In the genomic region with DNA sequence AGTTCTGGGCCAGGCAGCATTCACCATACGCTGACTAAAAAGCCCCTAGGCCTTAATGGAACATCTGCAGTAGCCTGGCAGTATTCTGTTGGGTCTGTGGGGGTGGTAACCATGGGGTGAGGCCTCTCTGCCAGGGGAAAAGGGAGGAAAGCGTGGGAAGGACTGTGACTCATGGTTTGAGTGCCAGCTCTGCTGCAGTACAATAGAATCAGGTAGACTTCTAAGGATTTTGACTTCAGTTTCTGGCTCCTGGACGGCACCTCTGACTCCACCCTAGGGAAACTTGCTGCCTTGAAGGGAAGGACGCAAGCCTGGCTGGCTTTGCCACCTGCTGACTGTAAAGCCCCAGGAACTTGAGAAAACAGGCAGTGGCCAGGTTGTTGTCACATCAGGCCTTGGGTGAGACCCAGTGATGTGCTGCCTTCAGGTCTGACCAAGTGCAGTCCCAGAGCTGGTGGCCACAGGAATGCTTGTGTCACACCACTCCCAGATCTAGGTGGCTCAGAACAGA, we compare ENCODE assay signal across 10 cellular contexts.
DNase-seq lines count a peak whose midpoint lies in the region; ATAC-seq, FAIRE-seq and TF ChIP-seq lines count a peak whose summit lies in the region.
"Had no signal": no experiment of that assay in that cellular context is flagged by ENCODE, and none has a peak within 500 bp of the region (broad histone marks: within the 10 kb centered on the region; RNA-seq: fewer than 3 reads in every experiment).

No MANE protein-coding gene starts in this region.

- peak overlapping the region; percentile 16 to 31 for H3K27ac ChIP-seq in ascending aorta
- H3K27ac ChIP-seq: KMS-11 had no signal

- no peaks in the 10 kb centered on the region for H3K27me3 ChIP-seq in ascending aorta

- TF ChIP-seq CTCF in ascending aorta (IDR thresholded peaks at IDR 0.05), result no peak

- DNase-seq in DMS53 (lab: John Stamatoyannopoulos, UW), result peak; percentile 57
- DNase-seq in HS-27A (ENCODE audit: low read depth), result peak; percentile 43
- DNase-seq in ascending aorta (ENCODE audit: low spot score in 2 of 2), result peak in 1 of 2 donors; percentile 63
- DNase-seq in nucleus accumbens (lab: John Stamatoyannopoulos, UW), result peak in 37 of 56 donors; percentile 0 to 78 (median 29)
- no peak for DNase-seq in NCI-H2171 (lab: John Stamatoyannopoulos, UW)
- DNase-seq in GM19239 (ENCODE audit: insufficient read length, low spot score), result no peak
- no peak for DNase-seq in NCI-H82 treated with DMSO at 0.1 percent for 48 hours (lab: John Stamatoyannopoulos, UW; ENCODE audit: unreplicated experiment)
- DNase-seq: midbrain had no signal

- H3K4me1 ChIP-seq in ascending aorta, result peaks cover 0 to 8% of the 10 kb centered on the region in 2 donors

- FAIRE-seq in GM19239 (lab: Jason Lieb, UNC), result no peak

- H3K4me3 ChIP-seq in ascending aorta, result no peak overlapping the region

- H3K9me3 ChIP-seq in ascending aorta, result no peaks in the 10 kb centered on the region

- ATAC-seq in GM21528 (IDR thresholded peaks at IDR 0.05; ENCODE audit: low FRiP score, unreplicated experiment), result no peak

- intact Hi-C loops in ascending aorta (cut with DNase I), result loop anchor here (5.0 kb wide), 1 partner anchor 425 kb away; no protein-coding TSS in a partner anchor

- H3K36me3 ChIP-seq in ascending aorta, result no peaks in the 10 kb centered on the region

Comparison
In these comparisons a context has a peak if more than half of its experiments do, and no peak if none do; other contexts are left out.
1. DNase-seq: peak in DMS53 (single experiment), HS-27A (single experiment) and nucleus accumbens (37 of 56); none in NCI-H2171 (single experiment), GM19239 (single experiment) and NCI-H82 treated with DMSO at 0.1 percent for 48 hours (single experiment).